25 cellular contexts compared by ENCODE assay signal in genomic region chr18:2192562-2192961, GRCh38.
A peak's percentile ranks its signal among the peaks of the same experiment; 100 is the strongest.
DNase-seq lines count a peak whose midpoint lies in the region; ATAC-seq, FAIRE-seq and TF ChIP-seq lines count a peak whose summit lies in the region.
"Had no signal": no experiment of that assay in that cellular context is flagged by ENCODE, and none has a peak within 500 bp of the region (broad histone marks: within the 10 kb centered on the region; RNA-seq: fewer than 3 reads in every experiment).

No MANE protein-coding gene starts in this region.

- H3K4me2 ChIP-seq in osteoblast (ENCODE audit: insufficient read depth, low read length), result no peak overlapping the region
- H3K4me2 ChIP-seq: BLaER1 had no signal

- TF ChIP-seq CTCF in D721Med (IDR thresholded peaks at IDR 0.05; ENCODE audit: insufficient read depth, missing control alignments), result no peak
- no peak for TF ChIP-seq CTCF in bronchial epithelial cell (IDR thresholded peaks at IDR 0.05; ENCODE audit: insufficient read depth, low read length, severe bottlenecking)
- TF ChIP-seq CTCF in osteoblast (IDR thresholded peaks at IDR 0.05; ENCODE audit: extremely low read depth, low read depth, low read length), result no peak

- intact Hi-C loops in sciatic nerve (cut with DNase I), result no loop called here

- H3K9me3 ChIP-seq in osteoblast (ENCODE audit: low read depth, low read length), result no peaks in the 10 kb centered on the region
- H3K9me3 ChIP-seq: BLaER1, Caco-2 had no signal

- DNase-seq in D721Med (ENCODE audit: insufficient read length, low spot score), result no peak
- peak; percentile 18 for DNase-seq in M059J (ENCODE audit: low read depth)
- peak; percentile 22 for DNase-seq in bronchial epithelial cell (ENCODE audit: low read depth)
- peak; percentile 13 for DNase-seq in osteoblast (ENCODE audit: insufficient read length, low spot score, missing footprints)
- DNase-seq in sciatic nerve (ENCODE audit: low spot score), result no peak
- DNase-seq in activated CD8-positive, alpha-beta memory T cell treated with anti-CD3 and anti-CD28 coated beads, Interleukin-2, amount 10 ng/mL, durations not matched to agents 7 days and 5 days, result no peak
- DNase-seq: Caco-2; CD4-positive, CD25-positive, alpha-beta regulatory T cell; CD8-positive, alpha-beta T cell; DMS 273 treated with DMSO at 0.1 percent for 48 hours; DMS79; EL; GF-D8; GM23248; H9 had no signal

- FAIRE-seq in D721Med (lab: Jason Lieb, UNC) (peak; percentile 32), bronchial epithelial cell (lab: Jason Lieb, UNC) (no peak)
- FAIRE-seq: A204.1, GM12891, GM18507, H1 had no signal

- H3K36me3 Mint-ChIP-seq in activated CD8-positive, alpha-beta memory T cell treated with anti-CD3 and anti-CD28 coated beads, Interleukin-2, amount 10 ng/mL, durations not matched to agents 7 days and 5 days, result no peaks in the 10 kb centered on the region
- H3K36me3 Mint-ChIP-seq: CD4-positive, CD25-positive, alpha-beta regulatory T cell; CD8-positive, alpha-beta T cell had no signal

- H3K4me3 ChIP-seq in bronchial epithelial cell (ENCODE audit: low read depth, low read length), result no peak overlapping the region
- H3K4me3 ChIP-seq in osteoblast (ENCODE audit: insufficient read depth, low read length), result no peak overlapping the region
- H3K4me3 ChIP-seq: BLaER1, GM23248 had no signal

- no peaks in the 10 kb centered on the region for H3K4me1 ChIP-seq in osteoblast (ENCODE audit: insufficient read depth, low read length)
- H3K4me1 ChIP-seq: BLaER1, Caco-2 had no signal

- peaks cover 2% of the 10 kb centered on the region for H3K9me3 Mint-ChIP-seq in activated CD8-positive, alpha-beta memory T cell treated with anti-CD3 and anti-CD28 coated beads, Interleukin-2, amount 10 ng/mL, durations not matched to agents 7 days and 5 days (ENCODE audit: low read depth)

- H3K27ac ChIP-seq in osteoblast (ENCODE audit: low read depth, low read length), result no peak overlapping the region
- H3K27ac ChIP-seq: 22Rv1, BLaER1, C4-2B, GM23248 had no signal

- H2AFZ ChIP-seq in osteoblast (ENCODE audit: low read length), result no peak overlapping the region
- H2AFZ ChIP-seq: GM23248 had no signal

- H3K79me2 ChIP-seq in osteoblast (ENCODE audit: insufficient read depth, low read length), result no peaks in the 10 kb centered on the region

- no peak for ATAC-seq in GM21786 (IDR thresholded peaks at IDR 0.05; ENCODE audit: unreplicated experiment)
- ATAC-seq in sciatic nerve, result no peak
- ATAC-seq in activated CD8-positive, alpha-beta memory T cell treated with anti-CD3 and anti-CD28 coated beads, Interleukin-2, amount 10 ng/mL, durations not matched to agents 7 days and 5 days, result no peak
- ATAC-seq: CD8-positive, alpha-beta T cell; HCT116 had no signal

- H3K27me3 Mint-ChIP-seq in activated CD8-positive, alpha-beta memory T cell treated with anti-CD3 and anti-CD28 coated beads, Interleukin-2, amount 10 ng/mL, durations not matched to agents 7 days and 5 days, result no peaks in the 10 kb centered on the region
- H3K27me3 Mint-ChIP-seq: B cell; CD4-positive, CD25-positive, alpha-beta regulatory T cell had no signal

- no peaks in the 10 kb centered on the region for H4K20me1 ChIP-seq in osteoblast (ENCODE audit: insufficient read depth, low read length)
- H4K20me1 ChIP-seq: BLaER1 had no signal

- H3K4me3 Mint-ChIP-seq in activated CD8-positive, alpha-beta memory T cell treated with anti-CD3 and anti-CD28 coated beads, Interleukin-2, amount 10 ng/mL, durations not matched to agents 7 days and 5 days, result no peak overlapping the region
- H3K4me3 Mint-ChIP-seq: B cell; CD4-positive, CD25-positive, alpha-beta regulatory T cell; CD8-positive, alpha-beta T cell; H9 had no signal

- H3K27ac Mint-ChIP-seq in activated CD8-positive, alpha-beta memory T cell treated with anti-CD3 and anti-CD28 coated beads, Interleukin-2, amount 10 ng/mL, durations not matched to agents 7 days and 5 days, result no peak overlapping the region
- H3K27ac Mint-ChIP-seq: B cell; CD4-positive, CD25-positive, alpha-beta regulatory T cell; CD8-positive, alpha-beta T cell; H9 had no signal

- no peaks in the 10 kb centered on the region for H3K4me1 Mint-ChIP-seq in activated CD8-positive, alpha-beta memory T cell treated with anti-CD3 and anti-CD28 coated beads, Interleukin-2, amount 10 ng/mL, durations not matched to agents 7 days and 5 days
- H3K4me1 Mint-ChIP-seq: B cell, H9 had no signal

- CTCF ChIA-PET in activated CD8-positive, alpha-beta memory T cell treated with anti-CD3 and anti-CD28 coated beads, Interleukin-2, amount 10 ng/mL, durations not matched to agents 7 days and 5 days (lab: Charles Lee), result no interaction called here

- no peaks in the 10 kb centered on the region for H3K36me3 ChIP-seq in bronchial epithelial cell (ENCODE audit: control insufficient read depth, insufficient read depth, low read length)
- H3K36me3 ChIP-seq in osteoblast (ENCODE audit: insufficient read depth, low read length), result no peaks in the 10 kb centered on the region
- H3K36me3 ChIP-seq: BLaER1 had no signal

- H3K27me3 ChIP-seq in bronchial epithelial cell (ENCODE audit: control insufficient read depth, insufficient read depth, low read length) (no peaks in the 10 kb centered on the region), osteoblast (ENCODE audit: insufficient read depth, low read length) (no peaks in the 10 kb centered on the region)
- H3K27me3 ChIP-seq: BLaER1 had no signal

Comparison
In these comparisons a context has a peak if more than half of its experiments do, and no peak if none do; other contexts are left out.
1. DNase-seq: peak in M059J (single experiment), bronchial epithelial cell (single experiment) and osteoblast (single experiment); none in D721Med (single experiment), sciatic nerve (single experiment) and activated CD8-positive, alpha-beta memory T cell treated with anti-CD3 and anti-CD28 coated beads, Interleukin-2, amount 10 ng/mL, durations not matched to agents 7 days and 5 days (single experiment).